20 cellular contexts compared by ENCODE assay signal in genomic region chr5:82440041-82440440, GRCh38.
DNase-seq lines count a peak whose midpoint lies in the region; ATAC-seq, FAIRE-seq and TF ChIP-seq lines count a peak whose summit lies in the region.
"Had no signal": no experiment of that assay in that cellular context is flagged by ENCODE, and none has a peak within 500 bp of the region (broad histone marks: within the 10 kb centered on the region; RNA-seq: fewer than 3 reads in every experiment).

No MANE protein-coding gene starts in this region.

- H2AFZ ChIP-seq in HepG2 (ENCODE audit: low read length): peak overlapping the region; percentile 52
- no peak overlapping the region for H2AFZ ChIP-seq in OCI-LY7 (ENCODE audit: low read length)

- DNase-seq in HepG2 (ENCODE audit: low spot score): no peak
- no peak for DNase-seq in right lobe of liver
- DNase-seq in fibroblast of gingiva (ENCODE audit: low read depth): peak; percentile 62
- DNase-seq in NCI-H187 (lab: John Stamatoyannopoulos, UW): no peak
- DNase-seq in DMS153 (lab: John Stamatoyannopoulos, UW): no peak
- no peak for DNase-seq in OCI-LY7 (ENCODE audit: low spot score)
- DNase-seq: GF-D8, HFFc6, KG1, NCI-H1105, NCI-H1694 treated with DMSO at 0.1 percent for 48 hours, NCI-H748 treated with DMSO at 0.1 percent for 48 hours, OCI-M1, SHP77 treated with DMSO at 0.1 percent for 48 hours had no signal

- no peak for TF ChIP-seq EP300 in HepG2 (IDR thresholded peaks at IDR 0.05; ENCODE audit: low read depth in 2 of 2, low read length in 2 of 2)
- no peak for TF ChIP-seq EP300 in HepG2 (CRISPR knock-in tag; IDR thresholded peaks at IDR 0.05; ENCODE audit: borderline replicate concordance)

- H3K4me1 ChIP-seq in HepG2 (ENCODE audit: insufficient read depth, low read length) (peaks cover 7% of the 10 kb centered on the region), right lobe of liver (no peaks in the 10 kb centered on the region), OCI-LY7 (ENCODE audit: insufficient read depth, low read length, poor library complexity, severe bottlenecking) (no peaks in the 10 kb centered on the region)
- H3K4me1 ChIP-seq: A549 had no signal

- no peaks in the 10 kb centered on the region for H3K27me3 Mint-ChIP-seq in nephron (ENCODE audit: low read depth)

- intact Hi-C loops in HepG2 (cut with micrococcal nuclease; ENCODE audit: unreplicated experiment) (no loop called here), right lobe of liver (cut with DNase I) (no loop called here), OCI-LY7 (cut with micrococcal nuclease; ENCODE audit: unreplicated experiment) (no loop called here)

- POLR2A ChIA-PET in HepG2 (lab: Yijun Ruan, JAX) (no interaction called here), OCI-LY7 (lab: Charles Lee) (interaction anchor here (0.6 kb wide), 2 partner anchors 77 to 240 kb away, joined by 3 to 4 read pairs; no protein-coding TSS in a partner anchor)

- H3K9me3 ChIP-seq in HepG2 (ENCODE audit: low read length): no peaks in the 10 kb centered on the region
- H3K9me3 ChIP-seq in right lobe of liver: no peaks in the 10 kb centered on the region
- no peaks in the 10 kb centered on the region for H3K9me3 ChIP-seq in OCI-LY7 (ENCODE audit: low read length)
- H3K9me3 ChIP-seq: A549 had no signal

- peaks cover 16% of the 10 kb centered on the region for H3K4me1 Mint-ChIP-seq in nephron

- H3K9me3 Mint-ChIP-seq in nephron: peaks cover 10% of the 10 kb centered on the region
- H3K9me3 Mint-ChIP-seq: HFFc6 had no signal

- ATAC-seq in HepG2 (no peak), right lobe of liver (no peak), HG03196 (IDR thresholded peaks at IDR 0.05; ENCODE audit: unreplicated experiment) (no peak)
- ATAC-seq: A549 had no signal

- no peak overlapping the region for H3K4me3 ChIP-seq in HepG2 (replicated peaks in 1 of 3; ENCODE audit: insufficient read depth in 1 of 3, low read depth in 2 of 3, low read length in 3 of 3)
- H3K4me3 ChIP-seq in right lobe of liver: no peak overlapping the region
- no peak overlapping the region for H3K4me3 ChIP-seq in OCI-LY7 (ENCODE audit: low read depth, low read length, poor library complexity, severe bottlenecking)
- H3K4me3 ChIP-seq: A549 had no signal

- H3K9me2 ChIP-seq in OCI-LY7 (ENCODE audit: insufficient read depth, low read length): no peaks in the 10 kb centered on the region

- H3K79me2 ChIP-seq in HepG2 (ENCODE audit: insufficient read depth, low read length) (no peaks in the 10 kb centered on the region), OCI-LY7 (ENCODE audit: insufficient read depth, low read depth, low read length) (no peaks in the 10 kb centered on the region)

- H3K9ac ChIP-seq in HepG2 (ENCODE audit: insufficient read depth, low read depth, low read length): no peak overlapping the region

- no peaks in the 10 kb centered on the region; a peak in 1 of 5 replicates for H3K36me3 ChIP-seq in HepG2 (replicated peaks in 1 of 2; ENCODE audit: control insufficient read depth in 1 of 2, insufficient read depth in 2 of 2, low read length in 2 of 2)
- H3K36me3 ChIP-seq in right lobe of liver: no peaks in the 10 kb centered on the region
- H3K36me3 ChIP-seq in OCI-LY7 (ENCODE audit: insufficient read depth, low read length): no peaks in the 10 kb centered on the region

- H3K4me3 Mint-ChIP-seq in nephron: no peak overlapping the region
- H3K4me3 Mint-ChIP-seq: HFFc6 had no signal

- peaks cover 5% of the 10 kb centered on the region for H3K36me3 Mint-ChIP-seq in nephron (ENCODE audit: low read depth)

- TF ChIP-seq POLR2A in HepG2 (IDR thresholded peaks at IDR 0.05; ENCODE audit: insufficient read depth in 1 of 2, low read depth in 2 of 2, low read length in 2 of 2) (no peak), right lobe of liver (IDR thresholded peaks at IDR 0.05) (no peak)

- H4K20me1 ChIP-seq in HepG2 (ENCODE audit: insufficient read depth, low read length) (no peaks in the 10 kb centered on the region), OCI-LY7 (ENCODE audit: insufficient read depth, low read length) (no peaks in the 10 kb centered on the region)

- in situ Hi-C loops in HepG2 (cut with HindIII; ENCODE audit: extremely low pct_ligation_motif_present, low pct_unique_long_range_greater_than_20kb): no loop called here

- CTCF ChIA-PET in HepG2 (lab: Yijun Ruan, JAX; ENCODE audit: low intra/inter-chr PET ratio, low total read pairs) (no interaction called here), OCI-LY7 (lab: Charles Lee; ENCODE audit: unreplicated experiment) (no interaction called here)

- H3K4me2 ChIP-seq in HepG2 (ENCODE audit: low read depth, low read length) (no peak overlapping the region), OCI-LY7 (ENCODE audit: low read length) (no peak overlapping the region)
- H3K4me2 ChIP-seq: A549 had no signal

- BruUV-seq in HepG2 (replicated peaks; lab: Mats Ljungman, UMichigan) (no TSS peak), OCI-LY7 (replicated peaks; lab: Mats Ljungman, UMichigan) (no TSS peak)

- no peak for TF ChIP-seq RAD21 in HepG2 (CRISPR knock-in tag; IDR thresholded peaks at IDR 0.05)

- 40% methylated on average over 4 of the region's 4 CpGs for WGBS in HepG2 (ENCODE audit: low lambda C conversion rate)
- 67% methylated on average over 4 of the region's 4 CpGs for WGBS in right lobe of liver (ENCODE audit: insufficient coverage, low coverage, low lambda C conversion rate, missing lambda C conversion rate)

- H3K27me3 ChIP-seq in HepG2 (ENCODE audit: control insufficient read depth in 1 of 2, insufficient read depth in 2 of 2, low read length in 2 of 2) (no peaks in the 10 kb centered on the region), right lobe of liver (no peaks in the 10 kb centered on the region)

- FAIRE-seq in HepG2 (lab: Jason Lieb, UNC): no peak
- FAIRE-seq: A549, GM12891, GM18507 had no signal

- TF ChIP-seq CTCF in HepG2 (CRISPR knock-in tag; IDR thresholded peaks at IDR 0.05): no peak
- no peak for TF ChIP-seq CTCF in right lobe of liver (IDR thresholded peaks at IDR 0.05)
- TF ChIP-seq CTCF in nephron (IDR thresholded peaks at IDR 0.05; ENCODE audit: unreplicated experiment in 3 of 3): no peak
- no peak for TF ChIP-seq CTCF in OCI-LY7 (conservative IDR thresholded peaks at IDR 0.05; ENCODE audit: low read length)

- H3K27ac Mint-ChIP-seq in nephron: peak overlapping the region; percentile 63 to 88 (median 85)
- H3K27ac Mint-ChIP-seq: HFFc6 had no signal

- H3K27ac ChIP-seq in HepG2 (ENCODE audit: extremely low read length, insufficient read depth, low read length): no peak overlapping the region
- no peak overlapping the region for H3K27ac ChIP-seq in right lobe of liver
- no peak overlapping the region for H3K27ac ChIP-seq in OCI-LY7 (ENCODE audit: low read depth, low read length, poor library complexity, severe bottlenecking)
- H3K27ac ChIP-seq: A549, C4-2B had no signal

TF ChIP-seq in HepG2, 621 proteins besides CTCF, POLR2A, EP300 and RAD21 (continues in another document):
- no peak for TF ChIP-seq ZNF609 (CRISPR knock-in tag; IDR thresholded peaks at IDR 0.05; ENCODE audit: borderline replicate concordance)
- no peak for TF ChIP-seq ZNF441 (CRISPR knock-in tag; IDR thresholded peaks at IDR 0.05; ENCODE audit: borderline replicate concordance)
- no peak for TF ChIP-seq DDIT3 (CRISPR knock-in tag; IDR thresholded peaks at IDR 0.05)
- TF ChIP-seq LCORL (IDR thresholded peaks at IDR 0.05): no peak
- TF ChIP-seq LCORL (CRISPR knock-in tag; IDR thresholded peaks at IDR 0.05): no peak
